ENCODE assay signal across 8 cellular contexts in genomic region chr19:45468159-45468651, GRCh38. TPM values are rescaled to one million over a fixed set of nuclear protein-coding genes. Genes with fewer than 3 reads are reported as not detected.
DNase-seq lines count a peak whose midpoint lies in the region; ATAC-seq and TF ChIP-seq lines count a peak whose summit lies in the region.

No MANE protein-coding gene starts in this region.

- no peaks in the 10 kb centered on the region for H3K9me3 Mint-ChIP-seq in activated CD8-positive, alpha-beta T cell treated with anti-CD3 and anti-CD28 coated beads, Interleukin-2, amount 10 ng/mL, durations not matched to agents 7 days and 5 days (ENCODE audit: insufficient read depth)

- H3K4me3 ChIP-seq in BE2C (ENCODE audit: low read depth, low read length) (peak overlapping the region; percentile 70), fibroblast of lung (replicated peaks in 1 of 4; ENCODE audit: control extremely low read depth in 1 of 4, insufficient read depth in 1 of 4, low read depth in 3 of 4, low read length in 4 of 4) (peak overlapping the region; percentile 79 to 90 (median 86)), prostate gland (peak overlapping the region; percentile 54 to 67)

- no peaks in the 10 kb centered on the region for H4K20me1 ChIP-seq in fibroblast of lung (ENCODE audit: control insufficient read depth, extremely low read depth, insufficient read depth, low read length)

- H3K27me3 ChIP-seq in BE2C, result peaks cover 10% of the 10 kb centered on the region; the same call in 1 of the 2 replicates
- H3K27me3 ChIP-seq in fibroblast of lung (ENCODE audit: control insufficient read depth, insufficient read depth, low read length), result no peaks in the 10 kb centered on the region
- no peaks in the 10 kb centered on the region for H3K27me3 ChIP-seq in prostate gland (replicated peaks; ENCODE audit: insufficient read depth)

- H3K27ac Mint-ChIP-seq in activated CD8-positive, alpha-beta T cell treated with anti-CD3 and anti-CD28 coated beads, Interleukin-2, amount 10 ng/mL, durations not matched to agents 7 days and 5 days, result peak overlapping the region; percentile 95

- WGBS in prostate gland, result 1% methylated on average over 31 of the region's 31 CpGs

- TF ChIP-seq CTCF in BE2C (IDR thresholded peaks at IDR 0.05; ENCODE audit: low read depth, low read length) (no peak), fibroblast of lung (conservative IDR thresholded peaks at IDR 0.05 in 1 of 2, IDR thresholded peaks at IDR 0.05 in 1 of 2; ENCODE audit: low read depth in 1 of 2, low read length in 2 of 2) (peak in 1 of 2 donors; percentile 10), prostate gland (IDR thresholded peaks at IDR 0.05) (peak in 1 of 4 experiments; percentile 10)

- intact Hi-C loops in prostate gland (cut with DNase I), result no loop called here

- peak; percentile 15 for ATAC-seq in HG03045 (IDR thresholded peaks at IDR 0.05; ENCODE audit: unreplicated experiment)
- ATAC-seq in activated CD8-positive, alpha-beta T cell treated with anti-CD3 and anti-CD28 coated beads, Interleukin-2, amount 10 ng/mL, durations not matched to agents 7 days and 5 days, result peak; percentile 3
- ATAC-seq in HG03097 (IDR thresholded peaks at IDR 0.05; ENCODE audit: low FRiP score, unreplicated experiment), result no peak

- H3K36me3 Mint-ChIP-seq in activated CD8-positive, alpha-beta T cell treated with anti-CD3 and anti-CD28 coated beads, Interleukin-2, amount 10 ng/mL, durations not matched to agents 7 days and 5 days (ENCODE audit: low read depth), result no peaks in the 10 kb centered on the region

- peak overlapping the region; percentile 93 for H3K9ac ChIP-seq in fibroblast of lung (ENCODE audit: insufficient read depth, low read length)

- H3K4me2 ChIP-seq in fibroblast of lung (ENCODE audit: extremely low read depth, insufficient read depth, low read length), result peak overlapping the region; percentile 97

- POLR2A ChIA-PET in activated CD8-positive, alpha-beta T cell treated with anti-CD3 and anti-CD28 coated beads, Interleukin-2, amount 10 ng/mL, durations not matched to agents 7 days and 5 days (lab: Charles Lee), result interaction anchor here (0.7 to 2.4 kb wide), 15 partner anchors 11 to 969 kb away, joined by 3 to 16 read pairs (median 4); no protein-coding TSS in a partner anchor

- H2AFZ ChIP-seq in fibroblast of lung (ENCODE audit: low read length), result no peak overlapping the region

- H3K27ac ChIP-seq in fibroblast of lung (ENCODE audit: insufficient read depth, low read length) (peak overlapping the region; percentile 95), prostate gland (peak overlapping the region; percentile 98 to 99)

- peaks cover 31% of the 10 kb centered on the region for H3K79me2 ChIP-seq in fibroblast of lung (ENCODE audit: control insufficient read depth, insufficient read depth, low read length)

- H3K4me1 ChIP-seq in BE2C (no peaks in the 10 kb centered on the region; the same call in 1 of the 2 replicates), fibroblast of lung (ENCODE audit: control insufficient read depth, extremely low read depth, insufficient read depth, low read length) (peaks cover 6% of the 10 kb centered on the region), prostate gland (replicated peaks) (peaks cover 10% of the 10 kb centered on the region)

- H3K9me3 ChIP-seq in BE2C (no peaks in the 10 kb centered on the region), fibroblast of lung (ENCODE audit: control insufficient read depth, insufficient read depth, low read depth, low read length) (no peaks in the 10 kb centered on the region), prostate gland (no peaks in the 10 kb centered on the region)

- H3K27me3 Mint-ChIP-seq in activated CD8-positive, alpha-beta T cell treated with anti-CD3 and anti-CD28 coated beads, Interleukin-2, amount 10 ng/mL, durations not matched to agents 7 days and 5 days (ENCODE audit: low read depth), result peaks cover 29% of the 10 kb centered on the region

- CTCF ChIA-PET in activated CD8-positive, alpha-beta T cell treated with anti-CD3 and anti-CD28 coated beads, Interleukin-2, amount 10 ng/mL, durations not matched to agents 7 days and 5 days (lab: Charles Lee), result interaction anchor here (0.6 to 6.3 kb wide), 12 partner anchors 10 to 66 kb away, joined by 3 to 108 read pairs (median 6); partner anchors contain the start of gene PPP1R13L

- H3K4me1 Mint-ChIP-seq in activated CD8-positive, alpha-beta T cell treated with anti-CD3 and anti-CD28 coated beads, Interleukin-2, amount 10 ng/mL, durations not matched to agents 7 days and 5 days (ENCODE audit: low read depth), result peaks cover 38% of the 10 kb centered on the region

- H3K36me3 ChIP-seq in BE2C (no peaks in the 10 kb centered on the region), fibroblast of lung (ENCODE audit: control insufficient read depth, insufficient read depth, low read length) (no peaks in the 10 kb centered on the region), prostate gland (no peaks in the 10 kb centered on the region)

- no peak for DNase-seq in BE2C
- peak; percentile 65 for DNase-seq in activated CD8-positive, alpha-beta T cell treated with anti-CD3 and anti-CD28 coated beads, Interleukin-2, amount 10 ng/mL, durations not matched to agents 7 days and 5 days
- no peak for DNase-seq in fibroblast of lung (ENCODE audit: low read depth in 2 of 2)
- DNase-seq in prostate gland (ENCODE audit: low spot score), result no peak
- no peak for DNase-seq in ureter (ENCODE audit: low spot score)
- DNase-seq in SW480 (ENCODE audit: low spot score), result no peak

- H3K4me3 Mint-ChIP-seq in activated CD8-positive, alpha-beta T cell treated with anti-CD3 and anti-CD28 coated beads, Interleukin-2, amount 10 ng/mL, durations not matched to agents 7 days and 5 days, result peak overlapping the region; percentile 87

- TF ChIP-seq POLR2A in prostate gland (IDR thresholded peaks at IDR 0.05), result no peak

RNA-seq across cellular contexts. Expression of gene FOSB, which starts 0.4 kb away (rescaled TPM):
- 1.1 TPM for polyA plus RNA-seq in BE2C (2012; ENCODE audit: insufficient read depth, insufficient read length, low read depth)
- total RNA-seq in activated CD8-positive, alpha-beta T cell treated with anti-CD3 and anti-CD28 coated beads, Interleukin-2, amount 10 ng/mL, durations not matched to agents 7 days and 5 days, result 100 to 1,000 TPM; 154 to 172 TPM
- total RNA-seq in fibroblast of lung (9.5 and 24.9 TPM in 2 replicates), prostate gland (1 to 10 TPM; 2.5 to 6.4 TPM), ureter (1.5 TPM)
- polyA plus RNA-seq in fibroblast of lung, result 2.8 and 48.6 TPM in 2 replicates
- polyA plus RNA-seq in fibroblast of lung (2012), result 4.6 and 43.1 TPM in 2 replicates
- polyA minus RNA-seq in fibroblast of lung (ENCODE audit: low replicate concordance), result 20.3 and 218 TPM in 2 replicates

RNA-seq across cellular contexts. Expression of gene RTN2, which starts 28.6 kb away (rescaled TPM):
- 79.0 TPM for polyA plus RNA-seq in BE2C (2012; ENCODE audit: insufficient read depth, insufficient read length, low read depth)
- 1 to 10 TPM; 2.0 to 3.4 TPM for total RNA-seq in activated CD8-positive, alpha-beta T cell treated with anti-CD3 and anti-CD28 coated beads, Interleukin-2, amount 10 ng/mL, durations not matched to agents 7 days and 5 days
- total RNA-seq in fibroblast of lung (5.1 and 7.9 TPM in 2 replicates), prostate gland (10 to 100 TPM in 1 of 2 donors, 1 to 10 TPM in 1; 7.2 to 19.7 TPM), ureter (5.8 TPM)
- 8.9 and 11.7 TPM in 2 replicates for polyA plus RNA-seq in fibroblast of lung
- polyA plus RNA-seq in fibroblast of lung (2012), result 19.8 and 23.8 TPM in 2 replicates
- 15.0 and 45.2 TPM in 2 replicates for polyA minus RNA-seq in fibroblast of lung (ENCODE audit: low replicate concordance)

RNA-seq across cellular contexts. Expression of gene PPM1N, which starts 30.0 kb away (rescaled TPM):
- polyA plus RNA-seq in BE2C (2012; ENCODE audit: insufficient read depth, insufficient read length, low read depth), result 2.2 TPM
- 1 to 10 TPM; 1.6 to 3.2 TPM for total RNA-seq in activated CD8-positive, alpha-beta T cell treated with anti-CD3 and anti-CD28 coated beads, Interleukin-2, amount 10 ng/mL, durations not matched to agents 7 days and 5 days
- 1.8 and 2.8 TPM in 2 replicates for total RNA-seq in fibroblast of lung
- 2.3 and 2.6 TPM in 2 replicates for polyA plus RNA-seq in fibroblast of lung
- polyA plus RNA-seq in fibroblast of lung (2012), result 3.1 and 3.2 TPM in 2 replicates
- not detected in 2 replicates for polyA minus RNA-seq in fibroblast of lung (ENCODE audit: low replicate concordance)
- 1 to 10 TPM in 1 of 2 donors, under 1 TPM in 1; 0.36 to 1.8 TPM for total RNA-seq in prostate gland
- total RNA-seq in ureter, result 1.4 TPM

RNA-seq across cellular contexts. Expression of gene VASP, which starts 39.1 kb away (rescaled TPM):
- polyA plus RNA-seq in BE2C (2012; ENCODE audit: insufficient read depth, insufficient read length, low read depth), result 177 TPM
- 100 to 1,000 TPM; 215 to 222 TPM for total RNA-seq in activated CD8-positive, alpha-beta T cell treated with anti-CD3 and anti-CD28 coated beads, Interleukin-2, amount 10 ng/mL, durations not matched to agents 7 days and 5 days
- 33.1 and 40.3 TPM in 2 replicates for total RNA-seq in fibroblast of lung
- polyA plus RNA-seq in fibroblast of lung, result 62.3 and 67.9 TPM in 2 replicates
- 74.5 and 87.1 TPM in 2 replicates for polyA plus RNA-seq in fibroblast of lung (2012)
- 70.0 and 82.2 TPM in 2 replicates for polyA minus RNA-seq in fibroblast of lung (ENCODE audit: low replicate concordance)
- total RNA-seq in prostate gland, result 100 to 1,000 TPM in 1 of 2 donors, 10 to 100 TPM in 1; 82.7 to 119 TPM
- total RNA-seq in ureter, result 90.1 TPM

RNA-seq across cellular contexts. Expression of gene ERCC1, which starts 44.5 kb away (rescaled TPM):
- polyA plus RNA-seq in BE2C (2012; ENCODE audit: insufficient read depth, insufficient read length, low read depth), result 120 TPM
- total RNA-seq in activated CD8-positive, alpha-beta T cell treated with anti-CD3 and anti-CD28 coated beads, Interleukin-2, amount 10 ng/mL, durations not matched to agents 7 days and 5 days, result 10 to 100 TPM; 57.5 to 64.8 TPM
- total RNA-seq in fibroblast of lung (81.1 and 81.4 TPM in 2 replicates), prostate gland (100 to 1,000 TPM; 142 to 151 TPM), ureter (78.3 TPM)
- polyA plus RNA-seq in fibroblast of lung, result 49.3 and 69.6 TPM in 2 replicates
- 104 and 125 TPM in 2 replicates for polyA plus RNA-seq in fibroblast of lung (2012)
- polyA minus RNA-seq in fibroblast of lung (ENCODE audit: low replicate concordance), result 181 and 256 TPM in 2 replicates
